ENCODE assay signal across 20 cellular contexts in the genomic region with DNA sequence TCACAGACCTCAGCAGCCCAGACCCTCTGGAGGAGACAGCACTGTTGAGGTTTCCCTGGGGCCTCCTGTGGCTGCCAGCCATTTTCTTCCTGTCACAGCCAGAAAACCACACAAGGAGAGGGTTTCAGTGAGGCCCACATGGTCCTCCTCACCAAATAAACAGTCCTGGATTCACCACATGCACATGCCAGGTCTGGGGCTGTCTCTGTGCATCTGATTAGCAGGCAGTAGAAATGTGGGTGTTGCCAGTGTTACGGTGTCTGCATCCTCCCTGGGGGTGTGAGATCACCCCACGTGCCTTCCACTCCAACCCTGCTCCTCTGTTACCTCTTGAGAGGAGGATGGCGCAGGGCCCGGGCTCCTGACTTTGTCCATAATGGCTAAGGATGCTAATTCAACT.
A peak's percentile ranks its signal among the peaks of the same experiment; 100 is the strongest.
DNase-seq lines count a peak whose midpoint lies in the region; ATAC-seq, FAIRE-seq and TF ChIP-seq lines count a peak whose summit lies in the region.
"Had no signal": no experiment of that assay in that cellular context is flagged by ENCODE, and none has a peak within 500 bp of the region (broad histone marks: within the 10 kb centered on the region; RNA-seq: fewer than 3 reads in every experiment).

No MANE protein-coding gene starts in this region.

- no peak for TF ChIP-seq CTCF in nephron (IDR thresholded peaks at IDR 0.05; ENCODE audit: unreplicated experiment in 3 of 3)

- no peaks in the 10 kb centered on the region for H3K27me3 Mint-ChIP-seq in activated CD4-positive, alpha-beta memory T cell treated with anti-CD3 and anti-CD28 coated beads, Interleukin-2, amount 10 ng/mL, durations not matched to agents 7 days and 5 days
- no peaks in the 10 kb centered on the region for H3K27me3 Mint-ChIP-seq in nephron (ENCODE audit: low read depth)

- H3K9me3 Mint-ChIP-seq in activated CD4-positive, alpha-beta memory T cell treated with anti-CD3 and anti-CD28 coated beads, Interleukin-2, amount 10 ng/mL, durations not matched to agents 7 days and 5 days: no peaks in the 10 kb centered on the region
- no peaks in the 10 kb centered on the region for H3K9me3 Mint-ChIP-seq in nephron
- H3K9me3 Mint-ChIP-seq: activated T-cell treated with anti-CD3 and anti-CD28 coated beads, Interleukin-2, amount 50 U/mL, for 24 hours; natural killer cell treated with Interleukin-12 subunit alpha and Interleukin-12 subunit beta and Interleukin-15 and Interleukin-18, amount 100 ng/mL, for 72 hours had no signal

- POLR2A ChIA-PET in activated CD4-positive, alpha-beta memory T cell treated with anti-CD3 and anti-CD28 coated beads, Interleukin-2, amount 10 ng/mL, durations not matched to agents 7 days and 5 days (lab: Charles Lee): interaction anchor here (1.1 kb wide), 1 partner anchor 45 kb away, joined by 4 read pairs; no protein-coding TSS in a partner anchor

- peak; percentile 15 for DNase-seq in NCI-H187 treated with DMSO at 0.1 percent for 48 hours (lab: John Stamatoyannopoulos, UW)
- DNase-seq in NCI-H187 (lab: John Stamatoyannopoulos, UW): no peak
- DNase-seq in GM12891 (ENCODE audit: insufficient read length, low spot score): no peak
- peak; percentile 48 for DNase-seq in activated CD4-positive, alpha-beta memory T cell treated with anti-CD3 and anti-CD28 coated beads, Interleukin-2, amount 10 ng/mL, durations not matched to agents 7 days and 5 days
- no peak for DNase-seq in NCI-H1105 (lab: John Stamatoyannopoulos, UW)
- DNase-seq: 8988T; activated CD4-positive, alpha-beta T cell treated with anti-CD3 and anti-CD28 coated beads for 1 hour; activated T-cell treated with anti-CD3 and anti-CD28 coated beads, Interleukin-2, amount 50 U/mL, for 24 hours; C1 segment of cervical spinal cord; esophagus squamous epithelium; NCI-H510A treated with DMSO at 0.1 percent for 48 hours; OCI-M1; spleen; T1000 had no signal

- peaks cover 61% of the 10 kb centered on the region for H3K4me1 Mint-ChIP-seq in activated CD4-positive, alpha-beta memory T cell treated with anti-CD3 and anti-CD28 coated beads, Interleukin-2, amount 10 ng/mL, durations not matched to agents 7 days and 5 days
- peaks cover 61% of the 10 kb centered on the region for H3K4me1 Mint-ChIP-seq in nephron

- no peak for ATAC-seq in GM21619 (IDR thresholded peaks at IDR 0.05; ENCODE audit: unreplicated experiment)
- ATAC-seq in GM18909 (IDR thresholded peaks at IDR 0.05; ENCODE audit: poor library complexity, unreplicated experiment): no peak
- ATAC-seq: natural killer cell treated with Interleukin-12 subunit alpha and Interleukin-12 subunit beta and Interleukin-15 and Interleukin-18, amount 100 ng/mL, for 72 hours had no signal

- peak overlapping the region; percentile 54 for H3K27ac Mint-ChIP-seq in activated CD4-positive, alpha-beta memory T cell treated with anti-CD3 and anti-CD28 coated beads, Interleukin-2, amount 10 ng/mL, durations not matched to agents 7 days and 5 days
- peak overlapping the region; percentile 88 to 94 (median 88) for H3K27ac Mint-ChIP-seq in nephron
- H3K27ac Mint-ChIP-seq: activated T-cell treated with anti-CD3 and anti-CD28 coated beads, Interleukin-2, amount 50 U/mL, for 24 hours; natural killer cell treated with Interleukin-12 subunit alpha and Interleukin-12 subunit beta and Interleukin-15 and Interleukin-18, amount 100 ng/mL, for 72 hours had no signal

- CTCF ChIA-PET in activated CD4-positive, alpha-beta memory T cell treated with anti-CD3 and anti-CD28 coated beads, Interleukin-2, amount 10 ng/mL, durations not matched to agents 7 days and 5 days (lab: Charles Lee): interaction anchor here (1.0 to 1.4 kb wide), 3 partner anchors 26 to 144 kb away, joined by 3 to 5 read pairs (median 4); no protein-coding TSS in a partner anchor

- no peaks in the 10 kb centered on the region for H3K36me3 Mint-ChIP-seq in activated CD4-positive, alpha-beta memory T cell treated with anti-CD3 and anti-CD28 coated beads, Interleukin-2, amount 10 ng/mL, durations not matched to agents 7 days and 5 days (ENCODE audit: low read depth)
- no peaks in the 10 kb centered on the region for H3K36me3 Mint-ChIP-seq in nephron (ENCODE audit: low read depth)
- H3K36me3 Mint-ChIP-seq: natural killer cell treated with Interleukin-12 subunit alpha and Interleukin-12 subunit beta and Interleukin-15 and Interleukin-18, amount 100 ng/mL, for 72 hours had no signal

- no peak overlapping the region for H3K4me3 Mint-ChIP-seq in activated CD4-positive, alpha-beta memory T cell treated with anti-CD3 and anti-CD28 coated beads, Interleukin-2, amount 10 ng/mL, durations not matched to agents 7 days and 5 days
- H3K4me3 Mint-ChIP-seq in nephron: no peak overlapping the region
- H3K4me3 Mint-ChIP-seq: activated T-cell treated with anti-CD3 and anti-CD28 coated beads, Interleukin-2, amount 50 U/mL, for 24 hours; natural killer cell treated with Interleukin-12 subunit alpha and Interleukin-12 subunit beta and Interleukin-15 and Interleukin-18, amount 100 ng/mL, for 72 hours had no signal

- FAIRE-seq in GM12891 (lab: Jason Lieb, UNC): peak; percentile 77
- FAIRE-seq: bronchial epithelial cell, H1 had no signal

- no peak for TF ChIP-seq POLR2A in GM12891 (IDR thresholded peaks at IDR 0.05; ENCODE audit: low read depth, low read length)

TF ChIP-seq in GM12891, 5 proteins besides CTCF, POLR2A, EP300 and RAD21:
- TF ChIP-seq PAX5 (IDR thresholded peaks at IDR 0.05; ENCODE audit: insufficient read depth, low read length, severe bottlenecking): no peak
- TF ChIP-seq POU2F2 (IDR thresholded peaks at IDR 0.05; ENCODE audit: low read depth, low read length): no peak
- TF ChIP-seq SPI1 (IDR thresholded peaks at IDR 0.05; ENCODE audit: low read depth, low read length): no peak
- no peak for TF ChIP-seq POLR2AphosphoS5 (IDR thresholded peaks at IDR 0.05; ENCODE audit: low read depth, low read length)
- no peak for TF ChIP-seq TAF1 (IDR thresholded peaks at IDR 0.05; ENCODE audit: low read depth, low read length)

Comparison
In these comparisons a context has a peak if more than half of its experiments do, and no peak if none do; other contexts are left out.
1. DNase-seq: peak in NCI-H187 treated with DMSO at 0.1 percent for 48 hours (single experiment) and activated CD4-positive, alpha-beta memory T cell treated with anti-CD3 and anti-CD28 coated beads, Interleukin-2, amount 10 ng/mL, durations not matched to agents 7 days and 5 days (single experiment); none in NCI-H187 (0 of 2), GM12891 (single experiment) and NCI-H1105 (single experiment).